In the genomic region with DNA sequence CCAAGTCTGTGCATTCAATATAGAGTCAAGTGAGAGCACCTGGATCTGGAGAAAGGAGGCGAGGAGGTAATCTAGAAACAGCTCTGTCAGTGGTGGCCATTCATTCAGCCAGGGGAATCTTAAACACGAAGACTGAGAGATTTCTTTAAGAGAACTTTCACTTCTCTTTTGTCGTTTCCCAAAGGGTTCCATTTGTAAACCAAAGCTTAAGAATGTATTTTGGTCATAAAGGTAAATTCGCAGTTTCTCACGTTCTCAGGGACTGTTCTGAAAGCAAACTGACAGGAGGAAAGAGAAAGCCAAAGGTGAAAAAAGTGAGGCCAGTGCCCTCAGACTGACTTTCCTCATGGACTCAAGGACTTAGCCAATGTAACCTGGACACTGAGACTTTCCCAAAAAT, we compare ENCODE assay signal across 11 cellular contexts.
DNase-seq lines count a peak whose midpoint lies in the region; ATAC-seq, FAIRE-seq and TF ChIP-seq lines count a peak whose summit lies in the region.
"Had no signal": no experiment of that assay in that cellular context is flagged by ENCODE, and none has a peak within 500 bp of the region (broad histone marks: within the 10 kb centered on the region; RNA-seq: fewer than 3 reads in every experiment).

No MANE protein-coding gene starts in this region.

- 35% methylated on average over 5 of the region's 5 CpGs for WGBS in HepG2 (ENCODE audit: low lambda C conversion rate)

- in situ Hi-C loops in HepG2 (cut with HindIII; ENCODE audit: extremely low pct_ligation_motif_present, low pct_unique_long_range_greater_than_20kb) = loop anchor here (5.0 kb wide), 1 partner anchor 420 kb away; no protein-coding TSS in a partner anchor

- H3K9me2 ChIP-seq in Karpas-422 (replicated peaks; ENCODE audit: insufficient read depth, low read length) = no peaks in the 10 kb centered on the region

- H2AFZ ChIP-seq in Karpas-422 (ENCODE audit: low read length) (no peak overlapping the region), HepG2 (ENCODE audit: low read length) (no peak overlapping the region)

- peaks cover 95% of the 10 kb centered on the region for H3K4me1 ChIP-seq in Karpas-422 (ENCODE audit: low read length)
- H3K4me1 ChIP-seq in left lung = no peaks in the 10 kb centered on the region
- H3K4me1 ChIP-seq in HepG2 (ENCODE audit: insufficient read depth, low read length) = no peaks in the 10 kb centered on the region
- H3K4me1 ChIP-seq in foreskin keratinocyte = no peaks in the 10 kb centered on the region
- H3K4me1 ChIP-seq: heart right ventricle had no signal

- H3K27ac ChIP-seq in Karpas-422 (ENCODE audit: low read length) (peak overlapping the region; percentile 87), left lung (no peak overlapping the region), HepG2 (ENCODE audit: extremely low read length, insufficient read depth, low read length) (no peak overlapping the region), foreskin keratinocyte (no peak overlapping the region)
- H3K27ac ChIP-seq: heart right ventricle had no signal

- TF ChIP-seq CTCF in left lung (IDR thresholded peaks at IDR 0.05) = no peak
- TF ChIP-seq CTCF in HepG2 (CRISPR knock-in tag; IDR thresholded peaks at IDR 0.05) = no peak
- TF ChIP-seq CTCF in foreskin keratinocyte (conservative IDR thresholded peaks at IDR 0.05) = no peak

- H3K4me2 ChIP-seq in Karpas-422 (ENCODE audit: low read depth, low read length, poor library complexity, severe bottlenecking) (peak overlapping the region; percentile 56), HepG2 (ENCODE audit: low read depth, low read length) (no peak overlapping the region)

- CTCF ChIA-PET in HepG2 (lab: Yijun Ruan, JAX; ENCODE audit: low intra/inter-chr PET ratio, low total read pairs) = interaction anchor here (1.2 to 2.2 kb wide), 2 partner anchors 174 to 421 kb away, joined by 3 to 17 read pairs; no protein-coding TSS in a partner anchor

- ATAC-seq in GM18498 (IDR thresholded peaks at IDR 0.05; ENCODE audit: unreplicated experiment) (peak; percentile 79), GM19468 (IDR thresholded peaks at IDR 0.05; ENCODE audit: extremely low read depth, unreplicated experiment) (peak; percentile 92), HG02970 (IDR thresholded peaks at IDR 0.05; ENCODE audit: low FRiP score, unreplicated experiment) (peak; percentile 90), left lung (no peak), HepG2 (no peak), foreskin keratinocyte (no peak)

- TF ChIP-seq RAD21 in HepG2 (CRISPR knock-in tag; IDR thresholded peaks at IDR 0.05) = no peak

- no peak overlapping the region for H3K4me3 ChIP-seq in Karpas-422 (ENCODE audit: low read length)
- H3K4me3 ChIP-seq in left lung = no peak overlapping the region
- no peak overlapping the region for H3K4me3 ChIP-seq in HepG2 (replicated peaks in 1 of 3; ENCODE audit: insufficient read depth in 1 of 3, low read depth in 2 of 3, low read length in 3 of 3)
- H3K4me3 ChIP-seq: heart right ventricle had no signal

- H3K9me3 ChIP-seq in Karpas-422 (ENCODE audit: low read length) = no peaks in the 10 kb centered on the region
- H3K9me3 ChIP-seq in left lung = no peaks in the 10 kb centered on the region
- H3K9me3 ChIP-seq in HepG2 (ENCODE audit: low read length) = no peaks in the 10 kb centered on the region
- H3K9me3 ChIP-seq: heart right ventricle had no signal

- TF ChIP-seq EP300 in HepG2 (IDR thresholded peaks at IDR 0.05; ENCODE audit: low read depth in 2 of 2, low read length in 2 of 2) (no peak), HepG2 (CRISPR knock-in tag; IDR thresholded peaks at IDR 0.05; ENCODE audit: borderline replicate concordance) (no peak)

- no peaks in the 10 kb centered on the region for H3K79me2 ChIP-seq in Karpas-422 (ENCODE audit: low read length)
- no peaks in the 10 kb centered on the region for H3K79me2 ChIP-seq in HepG2 (ENCODE audit: insufficient read depth, low read length)

- TF ChIP-seq POLR2A in HepG2 (IDR thresholded peaks at IDR 0.05; ENCODE audit: insufficient read depth in 1 of 2, low read depth in 2 of 2, low read length in 2 of 2) = no peak

- DNase-seq in Karpas-422 (peak; percentile 95), NCI-H1930 (lab: John Stamatoyannopoulos, UW) (no peak), left lung (no peak), HepG2 (ENCODE audit: low spot score) (no peak), foreskin keratinocyte (no peak)
- DNase-seq: activated CD4-positive, alpha-beta T cell treated with anti-CD3 and anti-CD28 coated beads for 4 hours; activated naive CD8-positive, alpha-beta T cell treated with anti-CD3 and anti-CD28 coated beads, Interleukin-2, amount 10 ng/mL, durations not matched to agents 7 days and 5 days had no signal

- H3K9ac ChIP-seq in Karpas-422 (ENCODE audit: low read length) (no peak overlapping the region), HepG2 (ENCODE audit: insufficient read depth, low read depth, low read length) (no peak overlapping the region)

- intact Hi-C loops in left lung (cut with DNase I) (loop anchor here in 1 of 2 donors (10.0 kb wide), 1 partner anchor 423 kb away; no protein-coding TSS in a partner anchor), HepG2 (cut with micrococcal nuclease; ENCODE audit: unreplicated experiment) (no loop called here)

- H3K36me3 ChIP-seq in Karpas-422 (ENCODE audit: insufficient read depth, low read length) = no peaks in the 10 kb centered on the region
- no peaks in the 10 kb centered on the region for H3K36me3 ChIP-seq in left lung
- no peaks in the 10 kb centered on the region for H3K36me3 ChIP-seq in HepG2 (replicated peaks in 1 of 2; ENCODE audit: control insufficient read depth in 1 of 2, insufficient read depth in 2 of 2, low read length in 2 of 2)
- H3K36me3 ChIP-seq: heart right ventricle had no signal

- no peaks in the 10 kb centered on the region for H4K20me1 ChIP-seq in Karpas-422 (ENCODE audit: insufficient read depth, low read depth, low read length)
- H4K20me1 ChIP-seq in HepG2 (ENCODE audit: insufficient read depth, low read length) = no peaks in the 10 kb centered on the region

- POLR2A ChIA-PET in HepG2 (lab: Yijun Ruan, JAX) = no interaction called here

- FAIRE-seq in HepG2 (lab: Jason Lieb, UNC) = no peak

- BruUV-seq in HepG2 (replicated peaks; lab: Mats Ljungman, UMichigan) = no TSS peak

- H3K27me3 ChIP-seq in Karpas-422 (ENCODE audit: low read length) = no peaks in the 10 kb centered on the region
- H3K27me3 ChIP-seq in left lung = no peaks in the 10 kb centered on the region
- H3K27me3 ChIP-seq in HepG2 (ENCODE audit: control insufficient read depth in 1 of 2, insufficient read depth in 2 of 2, low read length in 2 of 2) = no peaks in the 10 kb centered on the region
- no peaks in the 10 kb centered on the region for H3K27me3 ChIP-seq in foreskin keratinocyte
- H3K27me3 ChIP-seq: heart right ventricle had no signal

TF ChIP-seq in HepG2, 621 proteins besides CTCF, POLR2A, EP300 and RAD21 (continues in another document):
- TF ChIP-seq ZFP41 (CRISPR knock-in tag; IDR thresholded peaks at IDR 0.05; ENCODE audit: borderline replicate concordance) (no peak), MZF1 (CRISPR knock-in tag; IDR thresholded peaks at IDR 0.05; ENCODE audit: borderline replicate concordance) (no peak), ZBTB20 (CRISPR knock-in tag; IDR thresholded peaks at IDR 0.05; ENCODE audit: borderline replicate concordance, low read depth) (no peak), ZNF567 (CRISPR knock-in tag; IDR thresholded peaks at IDR 0.05; ENCODE audit: borderline replicate concordance) (no peak), ZNF335 (CRISPR knock-in tag; IDR thresholded peaks at IDR 0.05) (no peak), MEF2D (CRISPR knock-in tag; IDR thresholded peaks at IDR 0.05) (no peak), NFE2 (CRISPR knock-in tag; IDR thresholded peaks at IDR 0.05) (no peak), ZNF839 (CRISPR knock-in tag; IDR thresholded peaks at IDR 0.05; ENCODE audit: borderline replicate concordance) (no peak), ZNF234 (CRISPR knock-in tag; conservative IDR thresholded peaks at IDR 0.05) (no peak), BRCA1 (CRISPR knock-in tag; IDR thresholded peaks at IDR 0.05) (no peak)
- TF ChIP-seq, protein P1, sequence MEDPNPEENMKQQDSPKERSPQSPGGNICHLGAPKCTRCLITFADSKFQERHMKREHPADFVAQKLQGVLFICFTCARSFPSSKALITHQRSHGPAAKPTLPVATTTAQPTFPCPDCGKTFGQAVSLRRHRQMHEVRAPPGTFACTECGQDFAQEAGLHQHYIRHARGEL (CRISPR knock-in tag; IDR thresholded peaks at IDR 0.05) = no peak
- TF ChIP-seq, protein P2, sequence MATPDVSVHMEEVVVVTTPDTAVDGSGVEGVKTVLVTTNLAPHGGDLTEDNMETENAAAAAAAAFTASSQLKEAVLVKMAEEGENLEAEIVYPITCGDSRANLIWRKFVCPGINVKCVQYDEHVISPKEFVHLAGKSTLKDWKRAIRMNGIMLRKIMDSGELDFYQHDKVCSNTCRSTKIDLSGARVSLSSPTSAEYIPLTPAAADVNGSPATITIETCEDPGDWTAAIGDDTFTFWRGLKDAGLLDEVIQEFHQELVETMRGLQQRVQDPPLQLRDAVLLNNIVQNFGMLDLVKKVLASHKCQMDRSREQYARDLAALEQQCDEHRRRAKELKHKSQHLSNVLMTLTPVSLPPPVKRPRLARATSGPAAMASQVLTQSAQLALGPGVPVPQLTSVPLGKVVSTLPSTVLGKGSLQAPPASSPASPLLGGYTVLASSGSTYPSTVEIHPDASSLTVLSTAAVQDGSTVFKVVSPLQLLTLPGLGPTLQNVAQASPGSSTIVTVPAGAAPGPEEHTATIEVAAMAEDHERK (CRISPR knock-in tag; IDR thresholded peaks at IDR 0.05; ENCODE audit: low read depth) = no peak
- TF ChIP-seq, protein P3, sequence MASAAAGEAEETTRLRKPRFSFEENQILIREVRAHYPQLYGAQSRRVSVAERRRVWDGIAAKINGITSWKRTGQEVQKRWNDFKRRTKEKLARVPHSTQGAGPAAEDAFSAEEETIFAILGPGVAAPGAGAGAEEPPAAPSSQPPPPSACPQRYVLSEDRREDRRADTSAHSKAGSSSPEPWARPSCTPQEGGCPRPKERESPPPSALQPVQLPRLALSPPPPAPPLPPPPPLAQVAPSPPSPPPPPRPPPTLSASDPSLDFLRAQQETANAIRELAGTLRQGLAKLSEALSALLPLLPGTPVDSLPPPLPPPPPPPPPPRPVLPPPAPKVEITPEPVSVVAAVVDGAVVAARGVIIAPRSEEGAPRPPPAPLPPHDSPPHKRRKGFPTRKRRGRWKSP (CRISPR knock-in tag; IDR thresholded peaks at IDR 0.05) = no peak
- TF ChIP-seq, protein P4, sequence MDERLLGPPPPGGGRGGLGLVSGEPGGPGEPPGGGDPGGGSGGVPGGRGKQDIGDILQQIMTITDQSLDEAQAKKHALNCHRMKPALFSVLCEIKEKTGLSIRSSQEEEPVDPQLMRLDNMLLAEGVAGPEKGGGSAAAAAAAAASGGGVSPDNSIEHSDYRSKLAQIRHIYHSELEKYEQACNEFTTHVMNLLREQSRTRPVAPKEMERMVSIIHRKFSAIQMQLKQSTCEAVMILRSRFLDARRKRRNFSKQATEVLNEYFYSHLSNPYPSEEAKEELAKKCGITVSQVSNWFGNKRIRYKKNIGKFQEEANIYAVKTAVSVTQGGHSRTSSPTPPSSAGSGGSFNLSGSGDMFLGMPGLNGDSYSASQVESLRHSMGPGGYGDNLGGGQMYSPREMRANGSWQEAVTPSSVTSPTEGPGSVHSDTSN (CRISPR knock-in tag; IDR thresholded peaks at IDR 0.05) = no peak

Comparison
In these comparisons a context has a peak if more than half of its experiments do, and no peak if none do; other contexts are left out.
1. ATAC-seq: peak in GM18498 (single experiment), GM19468 (single experiment) and HG02970 (single experiment); none in left lung (single experiment), HepG2 (single experiment) and foreskin keratinocyte (single experiment).